Comparison of ENCODE assay signal across 19 cellular contexts in genomic region chr21:42559326-42559725, GRCh38.
"Had no signal": no experiment of that assay in that cellular context is flagged by ENCODE, and none has a peak within 500 bp of the region (broad histone marks: within the 10 kb centered on the region; RNA-seq: fewer than 3 reads in every experiment).

No MANE protein-coding gene starts in this region.

- FAIRE-seq: TTC549 had no signal

- H3K79me2 ChIP-seq: hepatocyte had no signal

- H3K27ac Mint-ChIP-seq: activated CD4-positive, alpha-beta memory T cell treated with anti-CD3 and anti-CD28 coated beads for 36 hours; activated naive CD4-positive, alpha-beta T cell treated with anti-CD3 and anti-CD28 coated beads, Interleukin-2, amount 50 U/mL, for 24 hours; activated T-helper 1 cell treated with anti-CD3 and anti-CD28 coated beads, Interleukin-12 subunit alpha, Interleukin-12 subunit beta, Interleukin-2, Interleukin-4 antibody, amounts not matched to agents 30 ng/mL and 10 ng/mL and 1 ng/mL, durations not matched to agents 14 hours and 24 hours and 36 hours; endodermal cell; stimulated activated naive CD8-positive, alpha-beta T cell treated with anti-CD3 and anti-CD28 coated beads, Interleukin-15, Interleukin-2, amounts not matched to agents 100 ng/mL and 50 ng/mL, for 24 hours had no signal

- H3K4me3 Mint-ChIP-seq: activated CD4-positive, alpha-beta memory T cell treated with anti-CD3 and anti-CD28 coated beads for 36 hours; activated naive CD4-positive, alpha-beta T cell treated with anti-CD3 and anti-CD28 coated beads, Interleukin-2, amount 50 U/mL, for 24 hours; activated T-helper 1 cell treated with anti-CD3 and anti-CD28 coated beads, Interleukin-12 subunit alpha, Interleukin-12 subunit beta, Interleukin-2, Interleukin-4 antibody, amounts not matched to agents 30 ng/mL and 10 ng/mL and 1 ng/mL, durations not matched to agents 14 hours and 24 hours and 36 hours; endodermal cell; nephron progenitor cell; stimulated activated naive CD8-positive, alpha-beta T cell treated with anti-CD3 and anti-CD28 coated beads, Interleukin-15, Interleukin-2, amounts not matched to agents 100 ng/mL and 50 ng/mL, for 24 hours had no signal

- H3K4me2 ChIP-seq: hepatocyte had no signal

- H3K36me3 ChIP-seq: uterus had no signal

- H3K27me3 Mint-ChIP-seq: activated CD4-positive, alpha-beta memory T cell treated with anti-CD3 and anti-CD28 coated beads for 36 hours; activated naive CD4-positive, alpha-beta T cell treated with anti-CD3 and anti-CD28 coated beads, Interleukin-2, amount 50 U/mL, for 24 hours; stimulated activated naive CD8-positive, alpha-beta T cell treated with anti-CD3 and anti-CD28 coated beads, Interleukin-15, Interleukin-2, amounts not matched to agents 100 ng/mL and 50 ng/mL, for 24 hours had no signal

- ATAC-seq: SK-N-SH treated with all-trans-retinoic acid at 6 μM for 48 hours had no signal

- H3K4me1 Mint-ChIP-seq: activated naive CD4-positive, alpha-beta T cell treated with anti-CD3 and anti-CD28 coated beads, Interleukin-2, amount 50 U/mL, for 24 hours; endodermal cell had no signal

- H3K27me3 ChIP-seq: hepatocyte, testis, uterus had no signal

- H3K4me1 ChIP-seq: testis, uterus had no signal

- H3K27ac ChIP-seq: hepatocyte, testis, uterus had no signal

- DNase-seq: activated CD4-positive, alpha-beta memory T cell treated with anti-CD3 and anti-CD28 coated beads for 36 hours; activated CD4-positive, alpha-beta T cell treated with anti-CD3 and anti-CD28 coated beads for 1 hour; activated CD8-positive, alpha-beta memory T cell treated with anti-CD3 and anti-CD28 coated beads, Interleukin-2, amount 50 U/mL, for 4 hours; dermis blood vessel endothelial cell; endodermal cell; erythroblast; kidney glomerular epithelial cell; nephron progenitor cell; stimulated activated CD4-positive, alpha-beta T cell treated with anti-CD3 and anti-CD28 coated beads, Interleukin-4, amount 100 ng/mL, for 1 hour; stimulated activated CD8-positive, alpha-beta memory T cell treated with anti-CD3 and anti-CD28 coated beads, Interleukin-4, amount 100 ng/mL, for 48 hours; T-helper 2 cell; testis had no signal

- H3K9me3 ChIP-seq: testis, uterus had no signal

- H3K4me3 ChIP-seq: hepatocyte, testis, uterus had no signal

- H2AFZ ChIP-seq: hepatocyte had no signal
